8 cellular contexts compared by ENCODE assay signal in the genomic region with DNA sequence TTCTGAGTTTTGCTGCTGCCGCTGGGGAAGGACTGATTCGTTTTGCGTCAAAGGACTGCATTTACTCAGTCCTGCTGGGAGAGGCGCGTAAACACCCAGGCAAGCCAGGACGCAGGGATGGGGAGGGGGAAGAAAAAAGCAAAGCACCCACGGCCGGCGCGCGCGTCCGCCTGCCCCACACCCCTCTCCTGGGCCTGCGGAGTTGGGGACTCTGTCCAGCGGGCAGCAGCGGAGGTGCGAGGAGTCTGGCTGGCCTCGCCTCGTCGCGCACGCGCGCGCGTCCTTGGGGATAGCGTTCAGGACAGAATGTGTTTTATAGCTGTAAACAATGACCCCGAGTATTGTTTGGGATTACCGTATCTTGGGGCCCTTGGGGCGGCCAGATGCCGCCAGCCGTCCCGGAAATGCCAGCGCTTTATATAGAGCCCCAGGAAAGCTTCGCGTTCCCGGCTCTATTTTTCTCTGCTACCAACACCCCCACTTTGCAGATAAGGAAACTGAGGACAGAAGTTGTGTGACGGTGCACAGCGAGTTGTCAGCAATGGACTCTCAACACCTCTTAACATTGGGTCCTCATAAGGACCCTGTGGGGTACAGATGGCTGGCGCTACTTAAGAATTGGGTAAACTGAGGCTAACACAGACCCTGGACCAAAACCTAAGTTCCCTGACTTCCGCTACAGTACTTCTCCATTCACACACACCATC. TPM values are rescaled to one million over a fixed set of nuclear protein-coding genes. Genes with fewer than 3 reads are reported as not detected.
DNase-seq lines count a peak whose midpoint lies in the region; ATAC-seq and TF ChIP-seq lines count a peak whose summit lies in the region.

No MANE protein-coding gene starts in this region.

- no peaks in the 10 kb centered on the region for H3K9me2 ChIP-seq in SK-N-SH

- H3K27ac ChIP-seq in BLaER1 (peak overlapping the region; percentile 91), SK-N-SH (ENCODE audit: low read depth in 2 of 2, low read length in 1 of 2) (peak overlapping the region; percentile 92 to 97), endodermal cell (ENCODE audit: low read depth, low read length) (no peak overlapping the region), tibial nerve (peak overlapping the region; percentile 99 to 100 (median 100))

- H3K36me3 ChIP-seq in BLaER1, result no peaks in the 10 kb centered on the region
- no peaks in the 10 kb centered on the region for H3K36me3 ChIP-seq in SK-N-SH (replicated peaks in 1 of 2; ENCODE audit: control insufficient read depth in 1 of 2, insufficient read depth in 2 of 2, low read length in 1 of 2)
- no peaks in the 10 kb centered on the region for H3K36me3 ChIP-seq in endodermal cell (ENCODE audit: control insufficient read depth, insufficient read depth, low read length)
- H3K36me3 ChIP-seq in tibial nerve, result no peaks in the 10 kb centered on the region

- no peak overlapping the region for H3K4me3 Mint-ChIP-seq in endodermal cell

- H3K4me2 ChIP-seq in BLaER1 (peak overlapping the region; percentile 97), SK-N-SH (peak overlapping the region; percentile 89)

- peaks cover 31% of the 10 kb centered on the region for H3F3A ChIP-seq in SK-N-SH (replicated peaks; ENCODE audit: insufficient read depth)

- peak in 1 of 2 donors; percentile 7 for TF ChIP-seq POLR2A in tibial nerve (IDR thresholded peaks at IDR 0.05)

- H3K4me1 ChIP-seq in BLaER1 (peaks cover 36% of the 10 kb centered on the region), SK-N-SH (ENCODE audit: control insufficient read depth in 1 of 2, insufficient read depth in 2 of 2, low read depth in 1 of 2, low read length in 1 of 2) (peaks cover 22 to 24% of the 10 kb centered on the region in 2 experiments; a peak in 3 of 4 replicates), endodermal cell (ENCODE audit: control insufficient read depth, insufficient read depth, low read length) (no peaks in the 10 kb centered on the region), tibial nerve (peaks cover 0 to 12% (median 10%) of the 10 kb centered on the region in 4 donors)

- peaks cover 22% of the 10 kb centered on the region; the same call in 1 of the 2 replicates for H3K27me3 ChIP-seq in BLaER1
- H3K27me3 ChIP-seq in SK-N-SH (ENCODE audit: insufficient read depth), result no peaks in the 10 kb centered on the region
- H3K27me3 ChIP-seq in endodermal cell (ENCODE audit: control insufficient read depth, insufficient read depth, low read length, poor library complexity, severe bottlenecking), result peaks cover 29% of the 10 kb centered on the region
- no peaks in the 10 kb centered on the region for H3K27me3 ChIP-seq in tibial nerve

- ATAC-seq in GM19328 (IDR thresholded peaks at IDR 0.05; ENCODE audit: unreplicated experiment), result no peak

- CTCF ChIA-PET in SK-N-SH (lab: Yijun Ruan, JAX), result interaction anchor here (0.6 to 5.5 kb wide), 20 partner anchors 12 to 687 kb away, joined by 3 to 33 read pairs (median 3); a partner anchor contains a TSS

- DNase-seq in SK-N-SH, result peak; percentile 84
- peak; percentile 85 for DNase-seq in endodermal cell
- peak; percentile 94 for DNase-seq in mesenteric fat pad (ENCODE audit: low spot score)
- peak; percentile 81 to 82 for DNase-seq in tibial nerve (ENCODE audit: low spot score in 2 of 2)
- DNase-seq in stimulated activated CD4-positive, alpha-beta T cell treated with anti-CD3 and anti-CD28 coated beads, Interleukin-15, amount 100 ng/mL, for 24 hours, result no peak

- peak overlapping the region; percentile 89 for H3K4me3 ChIP-seq in BLaER1
- peak overlapping the region; percentile 65 for H3K4me3 ChIP-seq in GM12875 (ENCODE audit: low read depth, low read length)
- peak overlapping the region; percentile 83 to 84 for H3K4me3 ChIP-seq in SK-N-SH (ENCODE audit: low read depth in 2 of 2, low read length in 1 of 2)
- H3K4me3 ChIP-seq in endodermal cell (ENCODE audit: low read length), result peak overlapping the region; percentile 87
- peak overlapping the region; percentile 71 to 99 (median 87) for H3K4me3 ChIP-seq in tibial nerve

- H4K20me1 ChIP-seq in BLaER1, result peaks cover 19% of the 10 kb centered on the region
- H4K20me1 ChIP-seq in SK-N-SH (ENCODE audit: insufficient read depth), result no peaks in the 10 kb centered on the region

- peak overlapping the region; percentile 23 for H3K27ac Mint-ChIP-seq in endodermal cell

- no peaks in the 10 kb centered on the region for H3K36me3 Mint-ChIP-seq in endodermal cell (ENCODE audit: low read depth)

- H3K9me3 ChIP-seq in BLaER1, result no peaks in the 10 kb centered on the region
- H3K9me3 ChIP-seq in SK-N-SH, result no peaks in the 10 kb centered on the region
- no peaks in the 10 kb centered on the region for H3K9me3 ChIP-seq in endodermal cell (ENCODE audit: control insufficient read depth, low read length)
- no peaks in the 10 kb centered on the region for H3K9me3 ChIP-seq in tibial nerve

- WGBS in SK-N-SH (ENCODE audit: low lambda C conversion rate), result 8% methylated on average over 18 of the region's 41 CpGs
- WGBS in endodermal cell (ENCODE audit: insufficient coverage in 1 of 2, insufficient read length in 1 of 2), 2 experiments, result 1 to 3% methylated on average over 6 to 41 of the region's 41 CpGs
- WGBS in tibial nerve, 2 donors, result 0 to 2% methylated on average over 32 to 41 of the region's 41 CpGs

- H3K79me2 ChIP-seq in SK-N-SH (ENCODE audit: insufficient read depth), result peaks cover 32% of the 10 kb centered on the region

- peaks cover 43% of the 10 kb centered on the region for H3K27me3 Mint-ChIP-seq in endodermal cell (ENCODE audit: insufficient read depth)

- POLR2A ChIA-PET in SK-N-SH (lab: Yijun Ruan, JAX), result interaction anchor here (0.6 to 5.0 kb wide), 21 partner anchors 15 to 687 kb away, joined by 3 to 79 read pairs (median 4); a partner anchor contains a TSS

- H3K4me1 Mint-ChIP-seq in endodermal cell, result peaks cover 17% of the 10 kb centered on the region

- H2AFZ ChIP-seq in SK-N-SH (ENCODE audit: low read depth), result peak overlapping the region; percentile 68

- H3K9me3 Mint-ChIP-seq in endodermal cell, result no peaks in the 10 kb centered on the region

- TF ChIP-seq RAD21 in SK-N-SH (IDR thresholded peaks at IDR 0.05; ENCODE audit: low read length), result no peak

- TF ChIP-seq CTCF in GM12875 (IDR thresholded peaks at IDR 0.05; ENCODE audit: borderline replicate concordance, insufficient read depth, low read depth, low read length) (no peak), SK-N-SH (IDR thresholded peaks at IDR 0.05) (no peak), endodermal cell (conservative IDR thresholded peaks at IDR 0.05) (no peak), tibial nerve (IDR thresholded peaks at IDR 0.05) (no peak)

- H3K9ac ChIP-seq in BLaER1 (peak overlapping the region; percentile 80), SK-N-SH (peak overlapping the region; percentile 98), endodermal cell (ENCODE audit: extremely low read depth, low read length, poor library complexity, severe bottlenecking) (peak overlapping the region; percentile 45)

- no peak for TF ChIP-seq EP300 in SK-N-SH (IDR thresholded peaks at IDR 0.05; ENCODE audit: borderline replicate concordance in 1 of 2, low read depth in 1 of 2, low read length in 1 of 2)
- peak; percentile 88 to 91 for TF ChIP-seq EP300 in tibial nerve (IDR thresholded peaks at IDR 0.05)

TF ChIP-seq in SK-N-SH, 30 proteins besides CTCF, POLR2A, EP300 and RAD21 (continues in another document):
- TF ChIP-seq GABPA (IDR thresholded peaks at IDR 0.05; ENCODE audit: low read depth) (no peak; the same call in 1 of the 2 replicates), RCOR1 (IDR thresholded peaks at IDR 0.05; ENCODE audit: low read length) (no peak), TAF1 (IDR thresholded peaks at IDR 0.05; ENCODE audit: borderline replicate concordance, low read depth, low read length) (no peak), POLR2AphosphoS5 (IDR thresholded peaks at IDR 0.05; ENCODE audit: low read depth, low read length) (peak; percentile 19; the same call in 1 of the 2 replicates), RFX5 (IDR thresholded peaks at IDR 0.05; ENCODE audit: low read length) (no peak), FOXJ3 (CRISPR knock-in tag; IDR thresholded peaks at IDR 0.05) (peak; percentile 24), TCF12 (IDR thresholded peaks at IDR 0.05) (no peak), FOXM1 (IDR thresholded peaks at IDR 0.05; ENCODE audit: low read depth) (no peak), NRF1 (IDR thresholded peaks at IDR 0.05; ENCODE audit: low read depth, low read length) (peak; percentile 71), FOSL2 (IDR thresholded peaks at IDR 0.05; ENCODE audit: borderline replicate concordance, low read depth) (no peak), CHD2 (IDR thresholded peaks at IDR 0.05; ENCODE audit: low read length, partially characterized antibody) (peak; percentile 15), RXRA (IDR thresholded peaks at IDR 0.05; ENCODE audit: borderline replicate concordance, low read depth) (no peak)
- TF ChIP-seq, protein P1, sequence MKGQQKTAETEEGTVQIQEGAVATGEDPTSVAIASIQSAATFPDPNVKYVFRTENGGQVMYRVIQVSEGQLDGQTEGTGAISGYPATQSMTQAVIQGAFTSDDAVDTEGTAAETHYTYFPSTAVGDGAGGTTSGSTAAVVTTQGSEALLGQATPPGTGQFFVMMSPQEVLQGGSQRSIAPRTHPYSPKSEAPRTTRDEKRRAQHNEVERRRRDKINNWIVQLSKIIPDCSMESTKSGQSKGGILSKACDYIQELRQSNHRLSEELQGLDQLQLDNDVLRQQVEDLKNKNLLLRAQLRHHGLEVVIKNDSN (IDR thresholded peaks at IDR 0.05; ENCODE audit: borderline replicate concordance, low read depth), result no peak
- TF ChIP-seq, protein P2, sequence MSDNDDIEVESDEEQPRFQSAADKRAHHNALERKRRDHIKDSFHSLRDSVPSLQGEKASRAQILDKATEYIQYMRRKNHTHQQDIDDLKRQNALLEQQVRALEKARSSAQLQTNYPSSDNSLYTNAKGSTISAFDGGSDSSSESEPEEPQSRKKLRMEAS (IDR thresholded peaks at IDR 0.05; ENCODE audit: low read depth), result peak; percentile 75
- TF ChIP-seq, protein P3, sequence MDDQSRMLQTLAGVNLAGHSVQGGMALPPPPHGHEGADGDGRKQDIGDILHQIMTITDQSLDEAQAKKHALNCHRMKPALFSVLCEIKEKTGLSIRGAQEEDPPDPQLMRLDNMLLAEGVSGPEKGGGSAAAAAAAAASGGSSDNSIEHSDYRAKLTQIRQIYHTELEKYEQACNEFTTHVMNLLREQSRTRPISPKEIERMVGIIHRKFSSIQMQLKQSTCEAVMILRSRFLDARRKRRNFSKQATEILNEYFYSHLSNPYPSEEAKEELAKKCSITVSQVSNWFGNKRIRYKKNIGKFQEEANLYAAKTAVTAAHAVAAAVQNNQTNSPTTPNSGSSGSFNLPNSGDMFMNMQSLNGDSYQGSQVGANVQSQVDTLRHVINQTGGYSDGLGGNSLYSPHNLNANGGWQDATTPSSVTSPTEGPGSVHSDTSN (IDR thresholded peaks at IDR 0.05), result no peak

RNA-seq across cellular contexts. Expression of a gene that starts 1.6 kb away (rescaled TPM):
- 30.1 and 41.7 TPM in 2 replicates for polyA plus RNA-seq in SK-N-SH (2012; rRNA removed)
- polyA plus RNA-seq in SK-N-SH (2012; cell fraction: cytosol; rRNA removed), result 20.1 and 23.0 TPM in 2 replicates
- polyA plus RNA-seq in SK-N-SH (2012; cell fraction: nucleus; rRNA removed), result 50.5 and 72.9 TPM in 2 replicates
- total RNA-seq in endodermal cell, result 1 to 10 TPM; 1.4 to 3.8 TPM
- 2.7 TPM for polyA plus RNA-seq in endodermal cell (2013, experiment 1 of 2)
- 2.6 TPM for polyA plus RNA-seq in endodermal cell (2013, experiment 2 of 2)
- 259 TPM for total RNA-seq in mesenteric fat pad
- 100 to 1,000 TPM; 141 to 207 (median 190) TPM for total RNA-seq in tibial nerve

Comparison
In these comparisons a context has a peak if more than half of its experiments do, and no peak if none do; other contexts are left out.
1. H3K9ac ChIP-seq: peak in every context shown above with its lines; median percentile 98 in SK-N-SH; 80 in BLaER1; 45 in endodermal cell.
2. RNA of a gene that starts 1.6 kb away (total RNA-seq): 259 TPM in mesenteric fat pad (single experiment) and 141 to 207 TPM in tibial nerve; 1.4 to 3.8 TPM in endodermal cell; every median in the first group is over 10 times any median in the second.
3. Peak in every context shown above with its lines, with median percentiles within 50 percentile points of each other: H3K4me3 ChIP-seq.